1 cellular context compared by ENCODE assay signal in the genomic region with DNA sequence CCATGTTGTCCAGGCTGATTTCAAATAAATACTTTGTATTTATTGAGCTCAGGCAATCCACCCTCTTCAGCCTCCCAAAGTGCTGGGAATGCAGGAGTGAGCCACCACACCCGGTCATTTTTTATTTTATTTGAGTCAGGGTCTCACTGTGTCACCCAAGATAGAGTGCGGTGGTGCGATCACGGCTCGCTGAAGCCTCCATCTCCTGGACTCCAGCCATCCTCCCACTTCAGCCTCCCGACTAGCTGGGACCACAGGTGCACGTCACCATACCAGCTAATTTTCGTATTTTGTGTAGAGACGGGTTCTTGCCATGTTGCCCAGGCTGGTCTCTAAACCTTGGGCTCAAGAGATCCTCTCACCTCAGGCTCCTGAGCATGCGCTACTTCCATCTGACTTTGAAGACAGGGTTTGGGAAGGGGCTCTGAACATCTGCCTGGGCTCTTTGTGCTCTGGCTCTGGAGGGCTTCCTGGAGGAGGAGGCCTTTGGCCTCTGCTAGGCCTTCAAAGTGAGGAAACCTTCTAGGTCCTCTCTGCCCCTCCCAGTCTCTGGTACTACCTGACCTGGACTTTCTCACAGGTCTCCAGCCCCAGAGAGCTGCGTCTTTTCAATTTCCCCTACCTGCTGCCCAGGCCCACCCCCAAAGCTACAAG.
TF ChIP-seq lines count a peak whose summit lies in the region.

No MANE protein-coding gene starts in this region.

TF ChIP-seq in IMR-90, 13 proteins besides CTCF, POLR2A, EP300 and RAD21:
- TF ChIP-seq RFX5 (IDR thresholded peaks at IDR 0.05; ENCODE audit: low read depth, low read length), result no peak
